In genomic region chr14:101331141-101331525, GRCh38 we compare ENCODE assay signal across 18 cellular contexts.
A peak's percentile ranks its signal among the peaks of the same experiment; 100 is the strongest.
DNase-seq lines count a peak whose midpoint lies in the region; ATAC-seq and TF ChIP-seq lines count a peak whose summit lies in the region.
"Had no signal": no experiment of that assay in that cellular context is flagged by ENCODE, and none has a peak within 500 bp of the region (broad histone marks: within the 10 kb centered on the region; RNA-seq: fewer than 3 reads in every experiment).

No MANE protein-coding gene starts in this region.

- H3K9ac ChIP-seq in neuronal stem cell (ENCODE audit: low read depth, low read length, poor library complexity), result no peak overlapping the region
- H3K9ac ChIP-seq: BLaER1 treated with 17β-estradiol and CSF1 and Interleukin-3, amounts not matched to agents 10 nM and 100 nM had no signal

- no peaks in the 10 kb centered on the region for H3K9me3 ChIP-seq in esophagus muscularis mucosa
- H3K9me3 ChIP-seq in neuronal stem cell (replicated peaks in 1 of 2; ENCODE audit: control insufficient read depth in 2 of 2, insufficient read depth in 1 of 2, low read depth in 1 of 2, low read length in 2 of 2), result no peaks in the 10 kb centered on the region
- H3K9me3 ChIP-seq in right atrium auricular region, result no peaks in the 10 kb centered on the region
- H3K9me3 ChIP-seq in adrenal gland (replicated peaks in 1 of 3), result no peaks in the 10 kb centered on the region
- H3K9me3 ChIP-seq: A549; BLaER1 treated with 17β-estradiol and CSF1 and Interleukin-3, amounts not matched to agents 10 nM and 100 nM had no signal

- no peak overlapping the region for H3K4ac ChIP-seq in neuronal stem cell (ENCODE audit: low read length)

- no peak for TF ChIP-seq EP300 in esophagus muscularis mucosa (IDR thresholded peaks at IDR 0.05)

- no peak overlapping the region for H3K4me2 ChIP-seq in neuronal stem cell (ENCODE audit: insufficient read depth, low read length, poor library complexity, severe bottlenecking)
- H3K4me2 ChIP-seq: A549; BLaER1 treated with 17β-estradiol and CSF1 and Interleukin-3, amounts not matched to agents 10 nM and 100 nM had no signal

- no peaks in the 10 kb centered on the region for H3K9me3 Mint-ChIP-seq in nephron
- H3K9me3 Mint-ChIP-seq: CD8-positive, alpha-beta T cell had no signal

- H3K27ac ChIP-seq in esophagus muscularis mucosa (replicated peaks in 1 of 4), result no peak overlapping the region
- no peak overlapping the region for H3K27ac ChIP-seq in neuronal stem cell (replicated peaks; ENCODE audit: low read length)
- H3K27ac ChIP-seq in right atrium auricular region, result no peak overlapping the region
- no peak overlapping the region for H3K27ac ChIP-seq in adrenal gland
- H3K27ac ChIP-seq: 22Rv1; A549; BLaER1 treated with 17β-estradiol and CSF1 and Interleukin-3, amounts not matched to agents 10 nM and 100 nM; C4-2B had no signal

- no peak overlapping the region for H3K14ac ChIP-seq in neuronal stem cell (ENCODE audit: low read length)

- H2AFZ ChIP-seq in neuronal stem cell (ENCODE audit: low read length), result no peak overlapping the region

- H2BK120ac ChIP-seq in neuronal stem cell (ENCODE audit: low read depth, low read length), result no peak overlapping the region

- H3K79me1 ChIP-seq in neuronal stem cell (ENCODE audit: low read depth, low read length), result no peaks in the 10 kb centered on the region

- no peak overlapping the region for H4K8ac ChIP-seq in neuronal stem cell (ENCODE audit: low read depth, low read length)

- H3K4me1 ChIP-seq in esophagus muscularis mucosa (no peaks in the 10 kb centered on the region), neuronal stem cell (ENCODE audit: control insufficient read depth in 2 of 2, insufficient read depth in 1 of 2, low read depth in 1 of 2, low read length in 2 of 2) (peaks cover 4 to 19% of the 10 kb centered on the region in 2 donors), right atrium auricular region (peaks cover 0 to 5% of the 10 kb centered on the region in 2 donors), adrenal gland (replicated peaks in 1 of 2) (no peaks in the 10 kb centered on the region)
- H3K4me1 ChIP-seq: BLaER1 treated with 17β-estradiol and CSF1 and Interleukin-3, amounts not matched to agents 10 nM and 100 nM had no signal

- ATAC-seq in HG02938 (IDR thresholded peaks at IDR 0.05; ENCODE audit: unreplicated experiment), result no peak
- ATAC-seq: A549; CD8-positive, alpha-beta T cell had no signal

- H3K23ac ChIP-seq in neuronal stem cell (ENCODE audit: low read depth, low read length, poor library complexity), result no peak overlapping the region

- H2BK12ac ChIP-seq in neuronal stem cell (ENCODE audit: low read length), result no peak overlapping the region

- 93% methylated on average over 10 of the region's 10 CpGs for WGBS in esophagus muscularis mucosa
- no CpG with 5 or more reads among the region's 10 CpGs for WGBS in neuronal stem cell (ENCODE audit: extremely low coverage in 2 of 2, insufficient read length in 2 of 2, insufficient replicate concordance in 1 of 2), 2 donors
- 72 to 95% (median 84%) methylated on average over 9 to 10 of the region's 10 CpGs for WGBS in adrenal gland, 4 donors

- no peak overlapping the region for H2BK5ac ChIP-seq in neuronal stem cell (ENCODE audit: low read length)

- peaks cover 0 to 12% (median 0%) of the 10 kb centered on the region in 4 donors for H3K27me3 ChIP-seq in esophagus muscularis mucosa
- H3K27me3 ChIP-seq in neuronal stem cell (ENCODE audit: control insufficient read depth in 3 of 3, insufficient read depth in 3 of 3, low read depth in 1 of 3, low read length in 3 of 3), result peaks cover 0 to 11% (median 0%) of the 10 kb centered on the region in 3 experiments
- H3K27me3 ChIP-seq in right atrium auricular region, result no peaks in the 10 kb centered on the region
- peaks cover 4% of the 10 kb centered on the region for H3K27me3 ChIP-seq in adrenal gland
- H3K27me3 ChIP-seq: BLaER1 treated with 17β-estradiol and CSF1 and Interleukin-3, amounts not matched to agents 10 nM and 100 nM had no signal

- H3K18ac ChIP-seq in neuronal stem cell (ENCODE audit: low read length), result peak overlapping the region; percentile 61

- H3K27me3 Mint-ChIP-seq in nephron (ENCODE audit: low read depth), result peaks cover 13% of the 10 kb centered on the region

- DNase-seq in esophagus muscularis mucosa (ENCODE audit: extremely low spot score) (peak; percentile 78), neuronal stem cell (ENCODE audit: low spot score) (no peak), right atrium auricular region (ENCODE audit: low spot score) (no peak), adrenal gland (no peak)
- DNase-seq: AML-193; Caco-2; Calu3; CD4-positive, alpha-beta T cell; CD8-positive, alpha-beta T cell; DMS79 treated with DMSO at 0.1 percent for 48 hours; GF-D8 had no signal

- intact Hi-C loops in esophagus muscularis mucosa (cut with DNase I), result no loop called here
- intact Hi-C loops in adrenal gland (cut with DNase I), result no loop called here

- peak overlapping the region; percentile 23 to 37 (median 25) for H3K27ac Mint-ChIP-seq in nephron
- H3K27ac Mint-ChIP-seq: B cell; CD4-positive, alpha-beta T cell; CD8-positive, alpha-beta T cell had no signal

- H3K36me3 Mint-ChIP-seq in nephron (ENCODE audit: low read depth), result no peaks in the 10 kb centered on the region
- H3K36me3 Mint-ChIP-seq: CD8-positive, alpha-beta T cell had no signal

- H2BK15ac ChIP-seq in neuronal stem cell (ENCODE audit: low read length), result no peak overlapping the region

- H3K36me3 ChIP-seq in esophagus muscularis mucosa (no peaks in the 10 kb centered on the region), neuronal stem cell (replicated peaks in 1 of 2; ENCODE audit: control insufficient read depth in 2 of 2, insufficient read depth in 2 of 2, low read length in 2 of 2) (no peaks in the 10 kb centered on the region), right atrium auricular region (no peaks in the 10 kb centered on the region), adrenal gland (replicated peaks in 1 of 2) (no peaks in the 10 kb centered on the region)
- H3K36me3 ChIP-seq: BLaER1 treated with 17β-estradiol and CSF1 and Interleukin-3, amounts not matched to agents 10 nM and 100 nM had no signal

- H3K4me3 Mint-ChIP-seq in nephron, result no peak overlapping the region
- H3K4me3 Mint-ChIP-seq: B cell; CD4-positive, alpha-beta T cell; CD8-positive, alpha-beta T cell had no signal

- TF ChIP-seq CTCF in esophagus muscularis mucosa (IDR thresholded peaks at IDR 0.05) (no peak), nephron (IDR thresholded peaks at IDR 0.05; ENCODE audit: unreplicated experiment in 3 of 3) (no peak), right atrium auricular region (IDR thresholded peaks at IDR 0.05) (no peak), adrenal gland (IDR thresholded peaks at IDR 0.05) (no peak)

- H2AK5ac ChIP-seq in neuronal stem cell (ENCODE audit: low read depth, low read length), result peak overlapping the region; percentile 49

- H3K4me3 ChIP-seq in esophagus muscularis mucosa (no peak overlapping the region), neuronal stem cell (ENCODE audit: low read length in 2 of 2) (no peak overlapping the region), right atrium auricular region (no peak overlapping the region), adrenal gland (no peak overlapping the region)
- H3K4me3 ChIP-seq: A549; BLaER1 treated with 17β-estradiol and CSF1 and Interleukin-3, amounts not matched to agents 10 nM and 100 nM had no signal

- peaks cover 12% of the 10 kb centered on the region for H3K4me1 Mint-ChIP-seq in nephron
- H3K4me1 Mint-ChIP-seq: B cell had no signal

- H4K91ac ChIP-seq in neuronal stem cell (ENCODE audit: low read depth, low read length, poor library complexity), result no peak overlapping the region

- TF ChIP-seq POLR2A in esophagus muscularis mucosa (IDR thresholded peaks at IDR 0.05; ENCODE audit: low read depth) (no peak), adrenal gland (IDR thresholded peaks at IDR 0.05) (no peak)
